ENCODE assay signal across 1 cellular context in genomic region chr6:1599469-1599868, GRCh38.
TF ChIP-seq lines count a peak whose summit lies in the region.

No MANE protein-coding gene starts in this region.

TF ChIP-seq in HEK293, 187 proteins besides CTCF, POLR2A, EP300 and RAD21 (continued from another document):
- TF ChIP-seq PRDM10 (tag by site-specific recombination; IDR thresholded peaks at IDR 0.05): peak; percentile 23; the same call in 1 of the 2 replicates
- TF ChIP-seq KLF7 (tag by site-specific recombination; IDR thresholded peaks at IDR 0.05; ENCODE audit: borderline replicate concordance): no peak
